9 cellular contexts compared by ENCODE assay signal in genomic region chr4:113823291-113823659, GRCh38.
A peak's percentile ranks its signal among the peaks of the same experiment; 100 is the strongest.
DNase-seq lines count a peak whose midpoint lies in the region; ATAC-seq and TF ChIP-seq lines count a peak whose summit lies in the region.
"Had no signal": no experiment of that assay in that cellular context is flagged by ENCODE, and none has a peak within 500 bp of the region (broad histone marks: within the 10 kb centered on the region; RNA-seq: fewer than 3 reads in every experiment).

No MANE protein-coding gene starts in this region.

- BruUV-seq in PC-9 (replicated peaks; lab: Mats Ljungman, UMichigan): no TSS peak

- H3K4me1 ChIP-seq in PC-9 (replicated peaks; ENCODE audit: insufficient read depth): no peaks in the 10 kb centered on the region

- no peak overlapping the region for H3K4me3 ChIP-seq in PC-9

- no peak overlapping the region for H2AFZ ChIP-seq in PC-9

- ATAC-seq in GM18511 (IDR thresholded peaks at IDR 0.05; ENCODE audit: unreplicated experiment) (peak; percentile 77), GM21576 (IDR thresholded peaks at IDR 0.05; ENCODE audit: unreplicated experiment) (peak; percentile 71), HG03520 (IDR thresholded peaks at IDR 0.05; ENCODE audit: unreplicated experiment) (peak; percentile 68)
- ATAC-seq in activated T-cell treated with anti-CD3 and anti-CD28 coated beads, Interleukin-2, amount 50 U/mL, for 4 hours: no peak

- no peaks in the 10 kb centered on the region for H4K20me1 ChIP-seq in PC-9 (ENCODE audit: insufficient read depth)

- no peak overlapping the region for H3K4me2 ChIP-seq in PC-9

- no peak for TF ChIP-seq CTCF in PC-9 (conservative IDR thresholded peaks at IDR 0.05)

- DNase-seq in globus pallidus (ENCODE audit: low spot score) (peak; percentile 16), NCI-H526 treated with DMSO at 0.1 percent for 48 hours (lab: John Stamatoyannopoulos, UW) (no peak), PC-9 (no peak), NCI-H1694 treated with DMSO at 0.1 percent for 48 hours (lab: John Stamatoyannopoulos, UW) (no peak)
- no peak for DNase-seq in activated T-cell treated with anti-CD3 and anti-CD28 coated beads, Interleukin-2, amount 50 U/mL, for 4 hours
- DNase-seq: occipital lobe had no signal

- CTCF ChIA-PET in PC-9 (lab: Charles Lee): no interaction called here

- H3K27me3 ChIP-seq in PC-9 (ENCODE audit: insufficient read depth, low read depth): no peaks in the 10 kb centered on the region

- H3K79me2 ChIP-seq in PC-9 (ENCODE audit: low read depth): no peaks in the 10 kb centered on the region

- no peaks in the 10 kb centered on the region for H3K9me3 ChIP-seq in PC-9 (ENCODE audit: insufficient read depth, low read depth)

- H3K4me1 Mint-ChIP-seq in activated T-cell treated with anti-CD3 and anti-CD28 coated beads, Interleukin-2, amount 50 U/mL, for 4 hours (ENCODE audit: low read depth): peaks cover 51% of the 10 kb centered on the region

- no peaks in the 10 kb centered on the region for H3K9me2 ChIP-seq in PC-9 (ENCODE audit: insufficient read depth)

- no peaks in the 10 kb centered on the region for H3F3A ChIP-seq in PC-9 (ENCODE audit: insufficient read depth, low read depth)

- intact Hi-C loops in PC-9 (cut with micrococcal nuclease; ENCODE audit: unreplicated experiment): no loop called here

- POLR2A ChIA-PET in PC-9 (lab: Charles Lee; ENCODE audit: unreplicated experiment): no interaction called here

- no peaks in the 10 kb centered on the region for H3K36me3 ChIP-seq in PC-9 (ENCODE audit: low read depth)

- no peaks in the 10 kb centered on the region for H3K36me3 Mint-ChIP-seq in activated T-cell treated with anti-CD3 and anti-CD28 coated beads, Interleukin-2, amount 50 U/mL, for 4 hours (ENCODE audit: insufficient read depth)

- no peaks in the 10 kb centered on the region for H3K27me3 Mint-ChIP-seq in activated T-cell treated with anti-CD3 and anti-CD28 coated beads, Interleukin-2, amount 50 U/mL, for 4 hours (ENCODE audit: low read depth)

- no peak overlapping the region for H3K27ac ChIP-seq in PC-9

- no peak overlapping the region for H3K4me3 Mint-ChIP-seq in activated T-cell treated with anti-CD3 and anti-CD28 coated beads, Interleukin-2, amount 50 U/mL, for 4 hours

- H3K9me3 Mint-ChIP-seq in activated T-cell treated with anti-CD3 and anti-CD28 coated beads, Interleukin-2, amount 50 U/mL, for 4 hours: no peaks in the 10 kb centered on the region

Comparison
In these comparisons a context has a peak if more than half of its experiments do, and no peak if none do; other contexts are left out.
1. ATAC-seq: peak in GM18511 (single experiment), GM21576 (single experiment) and HG03520 (single experiment); none in activated T-cell treated with anti-CD3 and anti-CD28 coated beads, Interleukin-2, amount 50 U/mL, for 4 hours (0 of 2).